1 cellular context compared by ENCODE assay signal in genomic region chr3:40452057-40452456, GRCh38.
TF ChIP-seq lines count a peak whose summit lies in the region.

No MANE protein-coding gene starts in this region.

TF ChIP-seq in GM23338, 12 proteins besides CTCF, POLR2A, EP300 and RAD21 (continued from another document):
- TF ChIP-seq ZNF114 (CRISPR knock-in tag; IDR thresholded peaks at IDR 0.05) (no peak), ZNF462 (CRISPR knock-in tag; IDR thresholded peaks at IDR 0.05) (no peak)
TF ChIP-seq in GM23338: peak in this region for 0.
